In the genomic region with DNA sequence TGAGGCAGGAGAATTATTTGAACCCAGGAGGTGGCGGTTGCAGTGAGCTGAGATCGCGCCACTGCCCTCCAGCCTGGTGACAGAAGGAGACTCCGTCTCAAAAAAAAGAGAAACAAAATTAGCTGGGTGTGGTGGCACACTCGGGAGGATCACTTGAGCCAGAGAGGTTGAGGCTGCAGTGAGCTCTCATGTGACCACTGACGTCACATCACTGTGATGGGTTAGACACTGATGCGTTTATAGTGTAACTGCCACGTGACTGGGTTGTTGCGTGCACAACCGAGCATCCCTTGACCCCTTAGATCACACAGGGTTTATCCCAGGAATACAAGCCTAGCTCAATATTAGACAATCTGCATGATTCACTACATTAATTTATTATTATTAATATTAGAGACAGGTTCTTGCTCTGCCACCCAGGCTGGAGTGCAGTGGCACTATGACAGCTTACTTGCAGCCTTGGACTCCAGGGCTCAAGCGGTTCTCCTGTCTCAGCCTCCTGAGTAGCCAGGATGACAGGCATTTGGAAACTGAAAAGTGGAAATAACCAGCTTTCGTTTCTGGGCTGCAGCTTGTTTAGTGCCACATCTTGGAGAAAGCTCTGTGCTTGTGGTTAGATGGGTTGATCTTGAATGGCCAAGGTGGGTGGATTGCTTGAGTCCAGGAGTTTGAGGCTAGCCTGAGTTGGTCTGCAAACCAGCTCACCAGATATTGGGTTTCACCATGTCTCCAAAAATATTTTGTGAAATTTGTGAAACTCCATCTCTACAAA, we compare ENCODE assay signal across 1 cellular context.
TF ChIP-seq lines count a peak whose summit lies in the region.

No MANE protein-coding gene starts in this region.

TF ChIP-seq in GM12878, 131 proteins besides CTCF, POLR2A, EP300 and RAD21 (continues in another document):
- TF ChIP-seq RELA (IDR thresholded peaks at IDR 0.05; ENCODE audit: borderline replicate concordance, partially characterized antibody) (no peak), EED (IDR thresholded peaks at IDR 0.05; ENCODE audit: low read depth) (peak; percentile 64), DPF2 (IDR thresholded peaks at IDR 0.05) (peak; percentile 50; the same call in 1 of the 2 replicates), IKZF2 (IDR thresholded peaks at IDR 0.05) (peak; percentile 80 to 86), MTA2 (IDR thresholded peaks at IDR 0.05; ENCODE audit: low read depth) (0 out of 2 replicates have a peak, but pooled peaks have one; percentile 24), MTA3 (IDR thresholded peaks at IDR 0.05; ENCODE audit: borderline replicate concordance, low read length) (peak; percentile 52; the same call in 1 of the 2 replicates), TAF1 (IDR thresholded peaks at IDR 0.05; ENCODE audit: borderline replicate concordance, low read depth, low read length) (no peak), SRF (IDR thresholded peaks at IDR 0.05; ENCODE audit: low read depth in 2 of 2, low read length in 2 of 2) (no peak), LARP7 (IDR thresholded peaks at IDR 0.05) (no peak), TCF12 (IDR thresholded peaks at IDR 0.05; ENCODE audit: low read depth, low read length) (0 out of 2 replicates have a peak, but pooled peaks have one; percentile 10), CHD1 (IDR thresholded peaks at IDR 0.05; ENCODE audit: low read depth, low read length) (no peak), CBFB (IDR thresholded peaks at IDR 0.05; ENCODE audit: low read depth) (0 out of 2 replicates have a peak, but pooled peaks have one; percentile 44), CBX5 (IDR thresholded peaks at IDR 0.05; ENCODE audit: low read depth) (0 out of 2 replicates have a peak, but pooled peaks have one; percentile 39), KLF5 (IDR thresholded peaks at IDR 0.05; ENCODE audit: partially characterized antibody) (no peak), IKZF1 (conservative IDR thresholded peaks at IDR 0.05) (peak; percentile 83)
- TF ChIP-seq, protein P1, sequence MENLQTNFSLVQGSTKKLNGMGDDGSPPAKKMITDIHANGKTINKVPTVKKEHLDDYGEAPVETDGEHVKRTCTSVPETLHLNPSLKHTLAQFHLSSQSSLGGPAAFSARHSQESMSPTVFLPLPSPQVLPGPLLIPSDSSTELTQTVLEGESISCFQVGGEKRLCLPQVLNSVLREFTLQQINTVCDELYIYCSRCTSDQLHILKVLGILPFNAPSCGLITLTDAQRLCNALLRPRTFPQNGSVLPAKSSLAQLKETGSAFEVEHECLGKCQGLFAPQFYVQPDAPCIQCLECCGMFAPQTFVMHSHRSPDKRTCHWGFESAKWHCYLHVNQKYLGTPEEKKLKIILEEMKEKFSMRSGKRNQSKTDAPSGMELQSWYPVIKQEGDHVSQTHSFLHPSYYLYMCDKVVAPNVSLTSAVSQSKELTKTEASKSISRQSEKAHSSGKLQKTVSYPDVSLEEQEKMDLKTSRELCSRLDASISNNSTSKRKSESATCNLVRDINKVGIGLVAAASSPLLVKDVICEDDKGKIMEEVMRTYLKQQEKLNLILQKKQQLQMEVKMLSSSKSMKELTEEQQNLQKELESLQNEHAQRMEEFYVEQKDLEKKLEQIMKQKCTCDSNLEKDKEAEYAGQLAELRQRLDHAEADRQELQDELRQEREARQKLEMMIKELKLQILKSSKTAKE (IDR thresholded peaks at IDR 0.05; ENCODE audit: low read depth, poor library complexity, severe bottlenecking) = peak; percentile 39
- TF ChIP-seq, protein P2, sequence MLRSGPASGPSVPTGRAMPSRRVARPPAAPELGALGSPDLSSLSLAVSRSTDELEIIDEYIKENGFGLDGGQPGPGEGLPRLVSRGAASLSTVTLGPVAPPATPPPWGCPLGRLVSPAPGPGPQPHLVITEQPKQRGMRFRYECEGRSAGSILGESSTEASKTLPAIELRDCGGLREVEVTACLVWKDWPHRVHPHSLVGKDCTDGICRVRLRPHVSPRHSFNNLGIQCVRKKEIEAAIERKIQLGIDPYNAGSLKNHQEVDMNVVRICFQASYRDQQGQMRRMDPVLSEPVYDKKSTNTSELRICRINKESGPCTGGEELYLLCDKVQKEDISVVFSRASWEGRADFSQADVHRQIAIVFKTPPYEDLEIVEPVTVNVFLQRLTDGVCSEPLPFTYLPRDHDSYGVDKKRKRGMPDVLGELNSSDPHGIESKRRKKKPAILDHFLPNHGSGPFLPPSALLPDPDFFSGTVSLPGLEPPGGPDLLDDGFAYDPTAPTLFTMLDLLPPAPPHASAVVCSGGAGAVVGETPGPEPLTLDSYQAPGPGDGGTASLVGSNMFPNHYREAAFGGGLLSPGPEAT (IDR thresholded peaks at IDR 0.05; ENCODE audit: low read depth) = peak; percentile 75
- TF ChIP-seq, protein P3, sequence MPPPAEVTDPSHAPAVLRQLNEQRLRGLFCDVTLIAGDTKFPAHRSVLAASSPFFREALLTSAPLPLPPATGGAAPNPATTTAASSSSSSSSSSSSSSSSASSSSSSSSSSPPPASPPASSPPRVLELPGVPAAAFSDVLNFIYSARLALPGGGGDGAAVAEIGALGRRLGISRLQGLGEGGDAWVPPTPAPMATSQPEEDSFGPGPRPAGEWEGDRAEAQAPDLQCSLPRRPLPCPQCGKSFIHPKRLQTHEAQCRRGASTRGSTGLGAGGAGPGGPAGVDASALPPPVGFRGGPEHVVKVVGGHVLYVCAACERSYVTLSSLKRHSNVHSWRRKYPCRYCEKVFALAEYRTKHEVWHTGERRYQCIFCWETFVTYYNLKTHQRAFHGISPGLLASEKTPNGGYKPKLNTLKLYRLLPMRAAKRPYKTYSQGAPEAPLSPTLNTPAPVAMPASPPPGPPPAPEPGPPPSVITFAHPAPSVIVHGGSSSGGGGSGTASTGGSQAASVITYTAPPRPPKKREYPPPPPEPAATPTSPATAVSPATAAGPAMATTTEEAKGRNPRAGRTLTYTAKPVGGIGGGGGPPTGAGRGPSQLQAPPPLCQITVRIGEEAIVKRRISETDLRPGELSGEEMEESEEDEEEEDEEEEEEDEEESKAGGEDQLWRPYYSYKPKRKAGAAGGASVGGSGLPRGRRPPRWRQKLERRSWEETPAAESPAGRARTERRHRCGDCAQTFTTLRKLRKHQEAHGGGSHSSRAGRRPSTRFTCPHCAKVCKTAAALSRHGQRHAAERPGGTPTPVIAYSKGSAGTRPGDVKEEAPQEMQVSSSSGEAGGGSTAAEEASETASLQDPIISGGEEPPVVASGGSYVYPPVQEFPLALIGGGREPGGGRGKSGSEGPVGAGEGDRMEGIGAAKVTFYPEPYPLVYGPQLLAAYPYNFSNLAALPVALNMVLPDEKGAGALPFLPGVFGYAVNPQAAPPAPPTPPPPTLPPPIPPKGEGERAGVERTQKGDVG (CRISPR knock-in tag; IDR thresholded peaks at IDR 0.05) = no peak
- TF ChIP-seq, protein P4, sequence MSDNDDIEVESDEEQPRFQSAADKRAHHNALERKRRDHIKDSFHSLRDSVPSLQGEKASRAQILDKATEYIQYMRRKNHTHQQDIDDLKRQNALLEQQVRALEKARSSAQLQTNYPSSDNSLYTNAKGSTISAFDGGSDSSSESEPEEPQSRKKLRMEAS (IDR thresholded peaks at IDR 0.05; ENCODE audit: low read depth, low read length) = no peak
- TF ChIP-seq, protein P5, sequence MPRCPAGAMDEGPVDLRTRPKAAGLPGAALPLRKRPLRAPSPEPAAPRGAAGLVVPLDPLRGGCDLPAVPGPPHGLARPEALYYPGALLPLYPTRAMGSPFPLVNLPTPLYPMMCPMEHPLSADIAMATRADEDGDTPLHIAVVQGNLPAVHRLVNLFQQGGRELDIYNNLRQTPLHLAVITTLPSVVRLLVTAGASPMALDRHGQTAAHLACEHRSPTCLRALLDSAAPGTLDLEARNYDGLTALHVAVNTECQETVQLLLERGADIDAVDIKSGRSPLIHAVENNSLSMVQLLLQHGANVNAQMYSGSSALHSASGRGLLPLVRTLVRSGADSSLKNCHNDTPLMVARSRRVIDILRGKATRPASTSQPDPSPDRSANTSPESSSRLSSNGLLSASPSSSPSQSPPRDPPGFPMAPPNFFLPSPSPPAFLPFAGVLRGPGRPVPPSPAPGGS (IDR thresholded peaks at IDR 0.05; ENCODE audit: borderline replicate concordance, insufficient read depth, low read depth, low read length, poor library complexity, severe bottlenecking) = no peak
- TF ChIP-seq, protein P6, sequence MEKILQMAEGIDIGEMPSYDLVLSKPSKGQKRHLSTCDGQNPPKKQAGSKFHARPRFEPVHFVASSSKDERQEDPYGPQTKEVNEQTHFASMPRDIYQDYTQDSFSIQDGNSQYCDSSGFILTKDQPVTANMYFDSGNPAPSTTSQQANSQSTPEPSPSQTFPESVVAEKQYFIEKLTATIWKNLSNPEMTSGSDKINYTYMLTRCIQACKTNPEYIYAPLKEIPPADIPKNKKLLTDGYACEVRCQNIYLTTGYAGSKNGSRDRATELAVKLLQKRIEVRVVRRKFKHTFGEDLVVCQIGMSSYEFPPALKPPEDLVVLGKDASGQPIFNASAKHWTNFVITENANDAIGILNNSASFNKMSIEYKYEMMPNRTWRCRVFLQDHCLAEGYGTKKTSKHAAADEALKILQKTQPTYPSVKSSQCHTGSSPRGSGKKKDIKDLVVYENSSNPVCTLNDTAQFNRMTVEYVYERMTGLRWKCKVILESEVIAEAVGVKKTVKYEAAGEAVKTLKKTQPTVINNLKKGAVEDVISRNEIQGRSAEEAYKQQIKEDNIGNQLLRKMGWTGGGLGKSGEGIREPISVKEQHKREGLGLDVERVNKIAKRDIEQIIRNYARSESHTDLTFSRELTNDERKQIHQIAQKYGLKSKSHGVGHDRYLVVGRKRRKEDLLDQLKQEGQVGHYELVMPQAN (conservative IDR thresholded peaks at IDR 0.05) = no peak
- TF ChIP-seq, protein P7, sequence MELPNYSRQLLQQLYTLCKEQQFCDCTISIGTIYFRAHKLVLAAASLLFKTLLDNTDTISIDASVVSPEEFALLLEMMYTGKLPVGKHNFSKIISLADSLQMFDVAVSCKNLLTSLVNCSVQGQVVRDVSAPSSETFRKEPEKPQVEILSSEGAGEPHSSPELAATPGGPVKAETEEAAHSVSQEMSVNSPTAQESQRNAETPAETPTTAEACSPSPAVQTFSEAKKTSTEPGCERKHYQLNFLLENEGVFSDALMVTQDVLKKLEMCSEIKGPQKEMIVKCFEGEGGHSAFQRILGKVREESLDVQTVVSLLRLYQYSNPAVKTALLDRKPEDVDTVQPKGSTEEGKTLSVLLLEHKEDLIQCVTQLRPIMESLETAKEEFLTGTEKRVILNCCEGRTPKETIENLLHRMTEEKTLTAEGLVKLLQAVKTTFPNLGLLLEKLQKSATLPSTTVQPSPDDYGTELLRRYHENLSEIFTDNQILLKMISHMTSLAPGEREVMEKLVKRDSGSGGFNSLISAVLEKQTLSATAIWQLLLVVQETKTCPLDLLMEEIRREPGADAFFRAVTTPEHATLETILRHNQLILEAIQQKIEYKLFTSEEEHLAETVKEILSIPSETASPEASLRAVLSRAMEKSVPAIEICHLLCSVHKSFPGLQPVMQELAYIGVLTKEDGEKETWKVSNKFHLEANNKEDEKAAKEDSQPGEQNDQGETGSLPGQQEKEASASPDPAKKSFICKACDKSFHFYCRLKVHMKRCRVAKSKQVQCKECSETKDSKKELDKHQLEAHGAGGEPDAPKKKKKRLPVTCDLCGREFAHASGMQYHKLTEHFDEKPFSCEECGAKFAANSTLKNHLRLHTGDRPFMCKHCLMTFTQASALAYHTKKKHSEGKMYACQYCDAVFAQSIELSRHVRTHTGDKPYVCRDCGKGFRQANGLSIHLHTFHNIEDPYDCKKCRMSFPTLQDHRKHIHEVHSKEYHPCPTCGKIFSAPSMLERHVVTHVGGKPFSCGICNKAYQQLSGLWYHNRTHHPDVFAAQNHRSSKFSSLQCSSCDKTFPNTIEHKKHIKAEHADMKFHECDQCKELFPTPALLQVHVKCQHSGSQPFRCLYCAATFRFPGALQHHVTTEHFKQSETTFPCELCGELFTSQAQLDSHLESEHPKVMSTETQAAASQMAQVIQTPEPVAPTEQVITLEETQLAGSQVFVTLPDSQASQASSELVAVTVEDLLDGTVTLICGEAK (IDR thresholded peaks at IDR 0.05; ENCODE audit: borderline replicate concordance) = no peak
- TF ChIP-seq, protein P8, sequence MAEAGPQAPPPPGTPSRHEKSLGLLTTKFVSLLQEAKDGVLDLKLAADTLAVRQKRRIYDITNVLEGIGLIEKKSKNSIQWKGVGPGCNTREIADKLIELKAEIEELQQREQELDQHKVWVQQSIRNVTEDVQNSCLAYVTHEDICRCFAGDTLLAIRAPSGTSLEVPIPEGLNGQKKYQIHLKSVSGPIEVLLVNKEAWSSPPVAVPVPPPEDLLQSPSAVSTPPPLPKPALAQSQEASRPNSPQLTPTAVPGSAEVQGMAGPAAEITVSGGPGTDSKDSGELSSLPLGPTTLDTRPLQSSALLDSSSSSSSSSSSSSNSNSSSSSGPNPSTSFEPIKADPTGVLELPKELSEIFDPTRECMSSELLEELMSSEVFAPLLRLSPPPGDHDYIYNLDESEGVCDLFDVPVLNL (IDR thresholded peaks at IDR 0.05; ENCODE audit: low read depth, low read length) = no peak
- TF ChIP-seq, protein P9, sequence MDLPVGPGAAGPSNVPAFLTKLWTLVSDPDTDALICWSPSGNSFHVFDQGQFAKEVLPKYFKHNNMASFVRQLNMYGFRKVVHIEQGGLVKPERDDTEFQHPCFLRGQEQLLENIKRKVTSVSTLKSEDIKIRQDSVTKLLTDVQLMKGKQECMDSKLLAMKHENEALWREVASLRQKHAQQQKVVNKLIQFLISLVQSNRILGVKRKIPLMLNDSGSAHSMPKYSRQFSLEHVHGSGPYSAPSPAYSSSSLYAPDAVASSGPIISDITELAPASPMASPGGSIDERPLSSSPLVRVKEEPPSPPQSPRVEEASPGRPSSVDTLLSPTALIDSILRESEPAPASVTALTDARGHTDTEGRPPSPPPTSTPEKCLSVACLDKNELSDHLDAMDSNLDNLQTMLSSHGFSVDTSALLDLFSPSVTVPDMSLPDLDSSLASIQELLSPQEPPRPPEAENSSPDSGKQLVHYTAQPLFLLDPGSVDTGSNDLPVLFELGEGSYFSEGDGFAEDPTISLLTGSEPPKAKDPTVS (IDR thresholded peaks at IDR 0.05; ENCODE audit: low read depth, low read length) = no peak
- TF ChIP-seq, protein P10, sequence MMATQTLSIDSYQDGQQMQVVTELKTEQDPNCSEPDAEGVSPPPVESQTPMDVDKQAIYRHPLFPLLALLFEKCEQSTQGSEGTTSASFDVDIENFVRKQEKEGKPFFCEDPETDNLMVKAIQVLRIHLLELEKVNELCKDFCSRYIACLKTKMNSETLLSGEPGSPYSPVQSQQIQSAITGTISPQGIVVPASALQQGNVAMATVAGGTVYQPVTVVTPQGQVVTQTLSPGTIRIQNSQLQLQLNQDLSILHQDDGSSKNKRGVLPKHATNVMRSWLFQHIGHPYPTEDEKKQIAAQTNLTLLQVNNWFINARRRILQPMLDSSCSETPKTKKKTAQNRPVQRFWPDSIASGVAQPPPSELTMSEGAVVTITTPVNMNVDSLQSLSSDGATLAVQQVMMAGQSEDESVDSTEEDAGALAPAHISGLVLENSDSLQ (IDR thresholded peaks at IDR 0.05) = peak; percentile 78
- TF ChIP-seq, protein P11, sequence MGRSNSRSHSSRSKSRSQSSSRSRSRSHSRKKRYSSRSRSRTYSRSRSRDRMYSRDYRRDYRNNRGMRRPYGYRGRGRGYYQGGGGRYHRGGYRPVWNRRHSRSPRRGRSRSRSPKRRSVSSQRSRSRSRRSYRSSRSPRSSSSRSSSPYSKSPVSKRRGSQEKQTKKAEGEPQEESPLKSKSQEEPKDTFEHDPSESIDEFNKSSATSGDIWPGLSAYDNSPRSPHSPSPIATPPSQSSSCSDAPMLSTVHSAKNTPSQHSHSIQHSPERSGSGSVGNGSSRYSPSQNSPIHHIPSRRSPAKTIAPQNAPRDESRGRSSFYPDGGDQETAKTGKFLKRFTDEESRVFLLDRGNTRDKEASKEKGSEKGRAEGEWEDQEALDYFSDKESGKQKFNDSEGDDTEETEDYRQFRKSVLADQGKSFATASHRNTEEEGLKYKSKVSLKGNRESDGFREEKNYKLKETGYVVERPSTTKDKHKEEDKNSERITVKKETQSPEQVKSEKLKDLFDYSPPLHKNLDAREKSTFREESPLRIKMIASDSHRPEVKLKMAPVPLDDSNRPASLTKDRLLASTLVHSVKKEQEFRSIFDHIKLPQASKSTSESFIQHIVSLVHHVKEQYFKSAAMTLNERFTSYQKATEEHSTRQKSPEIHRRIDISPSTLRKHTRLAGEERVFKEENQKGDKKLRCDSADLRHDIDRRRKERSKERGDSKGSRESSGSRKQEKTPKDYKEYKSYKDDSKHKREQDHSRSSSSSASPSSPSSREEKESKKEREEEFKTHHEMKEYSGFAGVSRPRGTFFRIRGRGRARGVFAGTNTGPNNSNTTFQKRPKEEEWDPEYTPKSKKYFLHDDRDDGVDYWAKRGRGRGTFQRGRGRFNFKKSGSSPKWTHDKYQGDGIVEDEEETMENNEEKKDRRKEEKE (IDR thresholded peaks at IDR 0.05) = no peak
